ENCODE assay signal across 1 cellular context in genomic region chr2:127455566-127456493, GRCh38.
TF ChIP-seq lines count a peak whose summit lies in the region.

No MANE protein-coding gene starts in this region.

TF ChIP-seq in HepG2, 621 proteins besides CTCF, POLR2A, EP300 and RAD21 (continued from another document):
- TF ChIP-seq GTF3A (CRISPR knock-in tag; conservative IDR thresholded peaks at IDR 0.05) (0 out of 2 replicates have a peak, but pooled peaks have one; percentile 2), ARNTL (CRISPR knock-in tag; IDR thresholded peaks at IDR 0.05) (0 out of 2 replicates have a peak, but pooled peaks have one; percentile 12), ZBTB38 (CRISPR knock-in tag; IDR thresholded peaks at IDR 0.05) (peak; percentile 95), MTA1 (CRISPR knock-in tag; IDR thresholded peaks at IDR 0.05; ENCODE audit: borderline replicate concordance) (no peak), MAX (IDR thresholded peaks at IDR 0.05) (no peak), ZBTB42 (CRISPR knock-in tag; IDR thresholded peaks at IDR 0.05) (no peak), STAG1 (CRISPR knock-in tag; IDR thresholded peaks at IDR 0.05) (no peak), ZBTB39 (CRISPR knock-in tag; IDR thresholded peaks at IDR 0.05) (no peak), ZNF44 (CRISPR knock-in tag; IDR thresholded peaks at IDR 0.05) (peak; percentile 74; the same call in 1 of the 2 replicates), NFYC (CRISPR knock-in tag; IDR thresholded peaks at IDR 0.05) (no peak), ZNF770 (CRISPR knock-in tag; IDR thresholded peaks at IDR 0.05) (peak; percentile 98), LBX2 (CRISPR knock-in tag; IDR thresholded peaks at IDR 0.05; ENCODE audit: borderline replicate concordance) (no peak), SOX13 (IDR thresholded peaks at IDR 0.05) (no peak), SOX13 (CRISPR knock-in tag; conservative IDR thresholded peaks at IDR 0.05 in 1 of 2, IDR thresholded peaks at IDR 0.05 in 1 of 2) (no peak), NCOA1 (CRISPR knock-in tag; IDR thresholded peaks at IDR 0.05) (no peak), ZEB1 (IDR thresholded peaks at IDR 0.05; ENCODE audit: insufficient replicate concordance, low read depth) (no peak), NONO (IDR thresholded peaks at IDR 0.05) (no peak), NONO (CRISPR knock-in tag; conservative IDR thresholded peaks at IDR 0.05) (0 out of 2 replicates have a peak, but pooled peaks have one; percentile 0), ZNF512 (CRISPR knock-in tag; IDR thresholded peaks at IDR 0.05) (peak; percentile 66; the same call in 1 of the 2 replicates), RARA (CRISPR knock-in tag; IDR thresholded peaks at IDR 0.05) (no peak), ZNF546 (CRISPR knock-in tag; conservative IDR thresholded peaks at IDR 0.05) (no peak), DMAP1 (CRISPR knock-in tag; IDR thresholded peaks at IDR 0.05) (no peak), TEF (CRISPR knock-in tag; IDR thresholded peaks at IDR 0.05) (no peak), CSRNP2 (CRISPR knock-in tag; conservative IDR thresholded peaks at IDR 0.05; ENCODE audit: low read depth) (no peak), HMGXB4 (CRISPR knock-in tag; IDR thresholded peaks at IDR 0.05; ENCODE audit: borderline replicate concordance in 1 of 2, low read depth in 1 of 2) (no peak), SP4 (CRISPR knock-in tag; IDR thresholded peaks at IDR 0.05) (peak; percentile 52; the same call in 1 of the 2 replicates), ZNF691 (CRISPR knock-in tag; IDR thresholded peaks at IDR 0.05; ENCODE audit: borderline replicate concordance, low read depth) (0 out of 2 replicates have a peak, but pooled peaks have one; percentile 7), KDM5A (IDR thresholded peaks at IDR 0.05; ENCODE audit: borderline replicate concordance, low read length) (no peak), ADNP (CRISPR knock-in tag; IDR thresholded peaks at IDR 0.05) (no peak; the same call in 1 of the 2 replicates), HNRNPLL (IDR thresholded peaks at IDR 0.05; ENCODE audit: low read depth, low read length, poor library complexity, severe bottlenecking) (no peak), ZNF775 (CRISPR knock-in tag; IDR thresholded peaks at IDR 0.05; ENCODE audit: borderline replicate concordance) (no peak), HBP1 (CRISPR knock-in tag; IDR thresholded peaks at IDR 0.05; ENCODE audit: low read depth) (0 out of 2 replicates have a peak, but pooled peaks have one; percentile 68), ZNF652 (CRISPR knock-in tag; IDR thresholded peaks at IDR 0.05; ENCODE audit: borderline replicate concordance, low read depth) (0 out of 2 replicates have a peak, but pooled peaks have one; percentile 2), AFF4 (CRISPR knock-in tag; IDR thresholded peaks at IDR 0.05) (0 out of 2 replicates have a peak, but pooled peaks have one; percentile 21), ZNF619 (CRISPR knock-in tag; IDR thresholded peaks at IDR 0.05) (peak; percentile 56; the same call in 1 of the 2 replicates), SRSF9 (IDR thresholded peaks at IDR 0.05; ENCODE audit: borderline replicate concordance, insufficient read depth, low read depth, low read length, poor library complexity, severe bottlenecking) (no peak), SNAPC5 (CRISPR knock-in tag; IDR thresholded peaks at IDR 0.05; ENCODE audit: borderline replicate concordance) (0 out of 2 replicates have a peak, but pooled peaks have one; percentile 51), ZNF326 (CRISPR knock-in tag; IDR thresholded peaks at IDR 0.05; ENCODE audit: borderline replicate concordance) (no peak), JARID2 (CRISPR knock-in tag; IDR thresholded peaks at IDR 0.05; ENCODE audit: insufficient replicate concordance) (peak; percentile 3), ZNF709 (CRISPR knock-in tag; IDR thresholded peaks at IDR 0.05) (no peak), FOSL1 (CRISPR knock-in tag; IDR thresholded peaks at IDR 0.05; ENCODE audit: borderline replicate concordance) (no peak), NBN (conservative IDR thresholded peaks at IDR 0.05) (no peak), IKZF4 (CRISPR knock-in tag; IDR thresholded peaks at IDR 0.05; ENCODE audit: borderline replicate concordance, low read depth, not compliant biosample characterization) (no peak), GLI4 (CRISPR knock-in tag; IDR thresholded peaks at IDR 0.05; ENCODE audit: borderline replicate concordance) (peak; percentile 21; the same call in 1 of the 2 replicates), MXI1 (IDR thresholded peaks at IDR 0.05; ENCODE audit: borderline replicate concordance, low read depth, low read length) (no peak)
